Comparison of ENCODE assay signal across 1 cellular context in the genomic region with DNA sequence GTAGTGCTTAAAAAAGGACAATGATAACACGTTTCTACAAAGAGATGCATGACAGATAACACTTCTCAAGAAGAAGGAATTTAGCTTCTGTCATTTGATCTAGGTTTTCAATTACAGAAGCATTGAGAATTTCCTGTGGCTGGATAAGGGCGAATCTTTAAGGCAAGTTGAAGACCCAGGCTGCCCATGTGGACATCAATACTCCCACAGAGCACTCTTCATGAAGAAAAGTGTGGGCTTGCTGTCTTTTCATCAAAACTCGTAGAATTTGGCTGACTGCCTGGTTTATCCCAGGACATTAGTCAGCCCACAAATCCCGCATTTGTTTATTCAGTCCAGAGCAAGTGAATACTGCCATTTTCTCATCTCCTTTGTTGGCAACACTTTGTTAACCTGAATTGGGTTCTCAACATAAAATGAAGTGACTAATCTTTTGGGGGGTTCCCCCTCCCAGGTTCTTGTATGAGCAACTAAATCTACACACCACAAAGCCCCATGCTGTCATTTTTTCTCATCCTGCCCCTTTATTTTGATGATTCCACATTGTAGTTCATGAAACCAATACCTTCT.
TF ChIP-seq lines count a peak whose summit lies in the region.

No MANE protein-coding gene starts in this region.

TF ChIP-seq in GM12878, 131 proteins besides CTCF, POLR2A, EP300 and RAD21:
- TF ChIP-seq JUNB (IDR thresholded peaks at IDR 0.05) (no peak), RUNX3 (IDR thresholded peaks at IDR 0.05; ENCODE audit: low read length) (peak; percentile 5; the same call in 1 of the 2 replicates)
- TF ChIP-seq, protein P1, sequence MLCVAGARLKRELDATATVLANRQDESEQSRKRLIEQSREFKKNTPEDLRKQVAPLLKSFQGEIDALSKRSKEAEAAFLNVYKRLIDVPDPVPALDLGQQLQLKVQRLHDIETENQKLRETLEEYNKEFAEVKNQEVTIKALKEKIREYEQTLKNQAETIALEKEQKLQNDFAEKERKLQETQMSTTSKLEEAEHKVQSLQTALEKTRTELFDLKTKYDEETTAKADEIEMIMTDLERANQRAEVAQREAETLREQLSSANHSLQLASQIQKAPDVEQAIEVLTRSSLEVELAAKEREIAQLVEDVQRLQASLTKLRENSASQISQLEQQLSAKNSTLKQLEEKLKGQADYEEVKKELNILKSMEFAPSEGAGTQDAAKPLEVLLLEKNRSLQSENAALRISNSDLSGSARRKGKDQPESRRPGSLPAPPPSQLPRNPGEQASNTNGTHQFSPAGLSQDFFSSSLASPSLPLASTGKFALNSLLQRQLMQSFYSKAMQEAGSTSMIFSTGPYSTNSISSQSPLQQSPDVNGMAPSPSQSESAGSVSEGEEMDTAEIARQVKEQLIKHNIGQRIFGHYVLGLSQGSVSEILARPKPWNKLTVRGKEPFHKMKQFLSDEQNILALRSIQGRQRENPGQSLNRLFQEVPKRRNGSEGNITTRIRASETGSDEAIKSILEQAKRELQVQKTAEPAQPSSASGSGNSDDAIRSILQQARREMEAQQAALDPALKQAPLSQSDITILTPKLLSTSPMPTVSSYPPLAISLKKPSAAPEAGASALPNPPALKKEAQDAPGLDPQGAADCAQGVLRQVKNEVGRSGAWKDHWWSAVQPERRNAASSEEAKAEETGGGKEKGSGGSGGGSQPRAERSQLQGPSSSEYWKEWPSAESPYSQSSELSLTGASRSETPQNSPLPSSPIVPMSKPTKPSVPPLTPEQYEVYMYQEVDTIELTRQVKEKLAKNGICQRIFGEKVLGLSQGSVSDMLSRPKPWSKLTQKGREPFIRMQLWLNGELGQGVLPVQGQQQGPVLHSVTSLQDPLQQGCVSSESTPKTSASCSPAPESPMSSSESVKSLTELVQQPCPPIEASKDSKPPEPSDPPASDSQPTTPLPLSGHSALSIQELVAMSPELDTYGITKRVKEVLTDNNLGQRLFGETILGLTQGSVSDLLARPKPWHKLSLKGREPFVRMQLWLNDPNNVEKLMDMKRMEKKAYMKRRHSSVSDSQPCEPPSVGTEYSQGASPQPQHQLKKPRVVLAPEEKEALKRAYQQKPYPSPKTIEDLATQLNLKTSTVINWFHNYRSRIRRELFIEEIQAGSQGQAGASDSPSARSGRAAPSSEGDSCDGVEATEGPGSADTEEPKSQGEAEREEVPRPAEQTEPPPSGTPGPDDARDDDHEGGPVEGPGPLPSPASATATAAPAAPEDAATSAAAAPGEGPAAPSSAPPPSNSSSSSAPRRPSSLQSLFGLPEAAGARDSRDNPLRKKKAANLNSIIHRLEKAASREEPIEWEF (IDR thresholded peaks at IDR 0.05; ENCODE audit: insufficient replicate concordance, low read depth, low read length): no peak
